Comparison of ENCODE assay signal across 10 cellular contexts in the genomic region with DNA sequence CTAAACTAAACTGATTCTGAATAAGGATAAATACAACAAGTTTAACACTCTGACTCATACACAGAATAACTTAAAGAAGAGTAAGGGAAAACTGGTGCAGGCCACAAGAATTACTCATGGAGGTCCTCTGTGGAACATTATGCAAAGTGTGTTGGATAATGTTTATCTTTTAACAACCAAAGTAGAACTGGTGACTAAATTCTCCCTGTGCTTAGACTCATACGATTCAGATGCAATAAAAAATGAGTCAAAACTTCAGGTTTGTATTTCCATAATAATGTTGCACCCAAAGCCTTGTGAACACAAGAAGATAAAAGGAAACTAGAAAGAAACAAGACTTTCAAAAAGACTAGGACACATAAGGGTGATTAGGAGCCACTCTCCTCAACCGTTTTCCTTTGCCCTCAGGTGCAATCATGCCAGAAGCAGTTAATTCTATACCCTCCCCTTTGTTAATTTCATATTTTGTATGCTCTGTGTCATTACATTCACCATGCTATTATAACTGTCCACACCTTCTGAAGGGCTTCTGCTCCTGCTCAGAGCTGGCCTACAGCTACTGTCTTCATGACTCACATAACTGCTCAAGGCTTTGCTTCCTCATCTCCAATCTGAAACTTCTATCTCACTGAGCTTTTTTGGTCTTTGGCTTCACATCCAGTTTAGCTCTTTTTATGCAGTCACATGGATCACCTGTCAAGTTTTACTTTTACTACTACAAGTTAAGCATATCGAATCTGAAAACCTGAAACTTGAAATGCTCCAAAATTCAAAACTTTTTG.
DNase-seq lines count a peak whose midpoint lies in the region; ATAC-seq and TF ChIP-seq lines count a peak whose summit lies in the region.
"Had no signal": no experiment of that assay in that cellular context is flagged by ENCODE, and none has a peak within 500 bp of the region (broad histone marks: within the 10 kb centered on the region; RNA-seq: fewer than 3 reads in every experiment).

No MANE protein-coding gene starts in this region.

- whole genome bisulfite sequencing in aorta, 2 donors = 65 to 71% methylated on average over 3 of the region's 3 CpGs

- peaks cover 11% of the 10 kb centered on the region for H3K9me3 Mint-ChIP-seq in activated T-helper 2 cell treated with anti-CD3 and anti-CD28 coated beads, Interferon-gamma antibody, Interleukin-2, Interleukin-4, amounts not matched to agents 10 μg/mL and 5 μg/mL and 100 μg/mL, durations not matched to agents 14 hours and 24 hours and 36 hours

- TF ChIP-seq CTCF in ascending aorta (IDR thresholded peaks at IDR 0.05) = no peak

- ATAC-seq in GM19043 (IDR thresholded peaks at IDR 0.05; ENCODE audit: low read depth, unreplicated experiment) (peak; percentile 64), HG02970 (IDR thresholded peaks at IDR 0.05; ENCODE audit: low FRiP score, unreplicated experiment) (peak; percentile 64), aorta (ENCODE audit: low FRiP score) (no peak), HG03025 (IDR thresholded peaks at IDR 0.05; ENCODE audit: low FRiP score, unreplicated experiment) (no peak)

- H3K27ac ChIP-seq in ascending aorta (no peak overlapping the region), aorta (ENCODE audit: low read depth in 1 of 2, low read length in 2 of 2) (no peak overlapping the region)

- DNase-seq in activated T-helper 2 cell treated with anti-CD3 and anti-CD28 coated beads, Interferon-gamma antibody, Interleukin-2, Interleukin-4, amounts not matched to agents 10 μg/mL and 5 μg/mL and 100 μg/mL, durations not matched to agents 14 hours and 24 hours and 36 hours (ENCODE audit: low spot score) = no peak
- DNase-seq in myocyte (ENCODE audit: low read depth) (peak; percentile 17), SIG-M5 (lab: John Stamatoyannopoulos, UW) (no peak), ascending aorta (ENCODE audit: low spot score in 2 of 2) (no peak), aorta (no peak)
- DNase-seq: activated B cell treated with CpG ODN at 0.5 μM for 24 hours; effector memory CD4-positive, alpha-beta T cell had no signal

- peak overlapping the region; percentile 85 for H3K27ac Mint-ChIP-seq in activated T-helper 2 cell treated with anti-CD3 and anti-CD28 coated beads, Interferon-gamma antibody, Interleukin-2, Interleukin-4, amounts not matched to agents 10 μg/mL and 5 μg/mL and 100 μg/mL, durations not matched to agents 14 hours and 24 hours and 36 hours
- H3K27ac Mint-ChIP-seq: activated B cell treated with CpG ODN at 0.5 μM for 24 hours had no signal

- peaks cover 1% of the 10 kb centered on the region for H3K4me1 Mint-ChIP-seq in activated T-helper 2 cell treated with anti-CD3 and anti-CD28 coated beads, Interferon-gamma antibody, Interleukin-2, Interleukin-4, amounts not matched to agents 10 μg/mL and 5 μg/mL and 100 μg/mL, durations not matched to agents 14 hours and 24 hours and 36 hours (ENCODE audit: low read depth)
- H3K4me1 Mint-ChIP-seq: activated B cell treated with CpG ODN at 0.5 μM for 24 hours had no signal

- H3K4me1 ChIP-seq in ascending aorta = no peaks in the 10 kb centered on the region
- H3K4me1 ChIP-seq in aorta (ENCODE audit: control insufficient read depth in 1 of 2, insufficient read depth in 2 of 2, low read length in 2 of 2) = no peaks in the 10 kb centered on the region

- no peak overlapping the region for H3K4me3 Mint-ChIP-seq in activated T-helper 2 cell treated with anti-CD3 and anti-CD28 coated beads, Interferon-gamma antibody, Interleukin-2, Interleukin-4, amounts not matched to agents 10 μg/mL and 5 μg/mL and 100 μg/mL, durations not matched to agents 14 hours and 24 hours and 36 hours (ENCODE audit: low read depth)
- H3K4me3 Mint-ChIP-seq: activated B cell treated with CpG ODN at 0.5 μM for 24 hours had no signal

- intact Hi-C loops in activated T-helper 2 cell treated with anti-CD3 and anti-CD28 coated beads, Interferon-gamma antibody, Interleukin-2, Interleukin-4, amounts not matched to agents 10 μg/mL and 5 μg/mL and 100 μg/mL, durations not matched to agents 14 hours and 24 hours and 36 hours (cut with micrococcal nuclease) = loop anchor here (10.0 kb wide), 1 partner anchor 496 kb away; no protein-coding TSS in a partner anchor
- intact Hi-C loops in ascending aorta (cut with DNase I) = no loop called here
- intact Hi-C loops in aorta (cut with DNase I) = no loop called here

- H3K4me3 ChIP-seq in ascending aorta = no peak overlapping the region
- no peak overlapping the region for H3K4me3 ChIP-seq in aorta (ENCODE audit: low read length in 2 of 2)

- H3K27me3 ChIP-seq in ascending aorta (no peaks in the 10 kb centered on the region), aorta (ENCODE audit: control insufficient read depth in 1 of 2, insufficient read depth in 2 of 2, low read length in 1 of 2) (no peaks in the 10 kb centered on the region)

- H3K9me3 ChIP-seq in ascending aorta = no peaks in the 10 kb centered on the region
- peaks cover 2% of the 10 kb centered on the region for H3K9me3 ChIP-seq in aorta (ENCODE audit: control insufficient read depth, low read length)

- H3K36me3 ChIP-seq in ascending aorta (no peaks in the 10 kb centered on the region), aorta (ENCODE audit: control insufficient read depth in 1 of 2, insufficient read depth in 2 of 2, low read length in 1 of 2) (no peaks in the 10 kb centered on the region)

- H3K27me3 Mint-ChIP-seq in activated T-helper 2 cell treated with anti-CD3 and anti-CD28 coated beads, Interferon-gamma antibody, Interleukin-2, Interleukin-4, amounts not matched to agents 10 μg/mL and 5 μg/mL and 100 μg/mL, durations not matched to agents 14 hours and 24 hours and 36 hours (ENCODE audit: low read depth) = no peaks in the 10 kb centered on the region
- H3K27me3 Mint-ChIP-seq: activated B cell treated with CpG ODN at 0.5 μM for 24 hours had no signal

- H3K36me3 Mint-ChIP-seq in activated T-helper 2 cell treated with anti-CD3 and anti-CD28 coated beads, Interferon-gamma antibody, Interleukin-2, Interleukin-4, amounts not matched to agents 10 μg/mL and 5 μg/mL and 100 μg/mL, durations not matched to agents 14 hours and 24 hours and 36 hours (ENCODE audit: low read depth) = no peaks in the 10 kb centered on the region

Comparison
In these comparisons a context has a peak if more than half of its experiments do, and no peak if none do; other contexts are left out.
1. ATAC-seq: peak in GM19043 (single experiment) and HG02970 (single experiment); none in aorta (single experiment) and HG03025 (single experiment).